Comparison of ENCODE assay signal across 8 cellular contexts in genomic region chr14:51651388-51652167, GRCh38. TPM values are rescaled to one million over a fixed set of nuclear protein-coding genes. Genes with fewer than 3 reads are reported as not detected.
DNase-seq lines count a peak whose midpoint lies in the region; ATAC-seq and TF ChIP-seq lines count a peak whose summit lies in the region.

FRMD6 (plus strand) TSS chr14:51651910; CDS start chr14:51689837, 37,927 bp downstream.

- H2AFZ ChIP-seq in neuron (ENCODE audit: low read depth, low read length): peak within 1 kb of the TSS; percentile 99

- H3K27me3 ChIP-seq in RWPE2 (ENCODE audit: insufficient read depth, poor library complexity, severe bottlenecking): no peaks in the 10 kb centered on the region
- H3K27me3 ChIP-seq in foreskin keratinocyte: no peaks in the 10 kb centered on the region
- no peaks in the 10 kb centered on the region for H3K27me3 ChIP-seq in neuron (ENCODE audit: insufficient read depth, low read length)

- in situ Hi-C loops in KBM-7 (cut with MboI; ENCODE audit: low pct_unique_long_range_greater_than_20kb, low sequenced_read_pairs): no loop called here

- H3K27ac ChIP-seq in RWPE2 (ENCODE audit: poor library complexity, severe bottlenecking) (peak within 1 kb of the TSS; percentile 90), foreskin keratinocyte (peak within 1 kb of the TSS; percentile 77)

- ATAC-seq in GM21619 (IDR thresholded peaks at IDR 0.05; ENCODE audit: unreplicated experiment) (peak; percentile 67), RWPE2 (ENCODE audit: low read depth) (peak; percentile 73), foreskin keratinocyte (peak; percentile 88)

- TF ChIP-seq CTCF in RWPE2 (IDR thresholded peaks at IDR 0.05; ENCODE audit: poor library complexity, severe bottlenecking) (peak; percentile 78), foreskin keratinocyte (conservative IDR thresholded peaks at IDR 0.05) (peak; percentile 83)

- peaks cover 46% of the 10 kb centered on the region for H3K4me1 ChIP-seq in RWPE2 (ENCODE audit: insufficient read depth, poor library complexity, severe bottlenecking)
- peaks cover 26% of the 10 kb centered on the region for H3K4me1 ChIP-seq in foreskin keratinocyte
- peaks cover 30% of the 10 kb centered on the region for H3K4me1 ChIP-seq in neuron (ENCODE audit: insufficient read depth, low read length)

- H3K9me3 ChIP-seq in RWPE2 (ENCODE audit: severe bottlenecking) (no peaks in the 10 kb centered on the region), neuron (ENCODE audit: low read length) (no peaks in the 10 kb centered on the region)

- H3K4me3 ChIP-seq in RWPE2 (ENCODE audit: severe bottlenecking): peak within 1 kb of the TSS; percentile 90
- H3K4me3 ChIP-seq in neuron (ENCODE audit: low read length): peak within 1 kb of the TSS; percentile 79

- H3K36me3 ChIP-seq in RWPE2 (ENCODE audit: low read depth) (peaks cover 34% of the 10 kb centered on the region), neuron (ENCODE audit: insufficient read depth, low read length) (no peaks in the 10 kb centered on the region)

- DNase-seq in DMS53 treated with DMSO at 0.1 percent for 48 hours (lab: John Stamatoyannopoulos, UW; ENCODE audit: unreplicated experiment): peak; percentile 28
- DNase-seq in KBM-7: peak; percentile 83
- peak; percentile 87 for DNase-seq in RWPE2 (ENCODE audit: low spot score)
- DNase-seq in activated gamma-delta T cell treated with Interleukin-2 at 50 U/mL for 16 hours: peak; percentile 72
- peak; percentile 54 to 80 for DNase-seq in foreskin keratinocyte
- DNase-seq in stromal cell of bone marrow (ENCODE audit: low read depth): peak; percentile 74

RNA-seq across cellular contexts. Expression of gene FRMD6, which starts in this region (rescaled TPM):
- 142 and 182 TPM in 2 replicates for total RNA-seq in foreskin keratinocyte
- 27.5 and 28.2 TPM in 2 replicates for polyA plus RNA-seq in foreskin keratinocyte

Comparison
In these comparisons a context has a peak if more than half of its experiments do, and no peak if none do; other contexts are left out.
1. Peak in every context shown above with its lines: DNase-seq, ATAC-seq, H3K4me3 ChIP-seq and H3K27ac ChIP-seq.
2. DNase-seq: peak in every context shown above with its lines; median percentile 87 in RWPE2; 83 in KBM-7; 74 in stromal cell of bone marrow; 72 in activated gamma-delta T cell treated with Interleukin-2 at 50 U/mL for 16 hours; 67 in foreskin keratinocyte; 28 in DMS53 treated with DMSO at 0.1 percent for 48 hours.